ENCODE assay signal across 13 cellular contexts in the genomic region with DNA sequence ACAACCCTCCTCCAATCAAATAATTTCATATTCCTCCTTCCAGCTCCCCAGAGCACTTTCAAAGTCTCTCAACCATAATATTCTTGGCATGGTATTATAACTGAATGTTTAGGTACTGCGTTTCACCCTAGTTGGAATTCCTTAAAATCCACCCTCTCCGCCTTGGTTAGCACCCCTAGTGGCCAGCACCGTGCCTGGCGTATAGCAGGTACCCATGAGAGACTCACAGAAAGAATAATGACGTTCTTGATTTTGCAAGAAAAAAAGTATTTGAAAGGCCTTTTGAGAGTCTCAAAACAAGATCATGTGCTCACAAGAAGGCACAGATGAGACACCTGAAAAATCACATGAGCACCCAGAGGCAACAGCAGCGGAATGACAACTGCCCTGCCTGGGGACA. TPM values are rescaled to one million over a fixed set of nuclear protein-coding genes. Genes with fewer than 3 reads are reported as not detected.
A peak's percentile ranks its signal among the peaks of the same experiment; 100 is the strongest.
DNase-seq lines count a peak whose midpoint lies in the region; ATAC-seq, FAIRE-seq and TF ChIP-seq lines count a peak whose summit lies in the region.
"Had no signal": no experiment of that assay in that cellular context is flagged by ENCODE, and none has a peak within 500 bp of the region (broad histone marks: within the 10 kb centered on the region; RNA-seq: fewer than 3 reads in every experiment).

No MANE protein-coding gene starts in this region.

- H3K4me1 ChIP-seq in astrocyte (ENCODE audit: insufficient read depth, low read length) (peaks cover 10% of the 10 kb centered on the region), sigmoid colon (peaks cover 0 to 45% (median 23%) of the 10 kb centered on the region in 4 donors)

- no peak for DNase-seq in HFF-Myc (ENCODE audit: extremely low read depth, low read depth)
- DNase-seq in astrocyte (ENCODE audit: low read depth) = no peak
- no peak for DNase-seq in left lobe of liver (ENCODE audit: low spot score)
- DNase-seq in GM19239 (ENCODE audit: insufficient read length, low spot score) = no peak
- DNase-seq in sigmoid colon = no peak
- DNase-seq: activated CD4-positive, alpha-beta T cell treated with anti-CD3 and anti-CD28 coated beads, Interleukin-2, amount 50 U/mL, for 1 hour; activated naive CD8-positive, alpha-beta T cell treated with anti-CD3 and anti-CD28 coated beads, Interleukin-2, amount 50 U/mL, for 24 hours; natural killer cell; stimulated activated CD4-positive, alpha-beta T cell treated with anti-CD3 and anti-CD28 coated beads, Interleukin-4, amount 100 ng/mL, for 24 hours had no signal

- H2AFZ ChIP-seq in astrocyte (ENCODE audit: low read depth, low read length) = no peak overlapping the region

- no peaks in the 10 kb centered on the region for H3K27me3 ChIP-seq in astrocyte (ENCODE audit: insufficient read depth, low read length)
- H3K27me3 ChIP-seq in sigmoid colon = no peaks in the 10 kb centered on the region

- H3K79me2 ChIP-seq in astrocyte (ENCODE audit: insufficient read depth, low read length) = peaks cover 40% of the 10 kb centered on the region

- H3K4me1 Mint-ChIP-seq in astrocyte (ENCODE audit: low read depth, unreplicated experiment) = peaks cover 15% of the 10 kb centered on the region
- H3K4me1 Mint-ChIP-seq: activated naive CD8-positive, alpha-beta T cell treated with anti-CD3 and anti-CD28 coated beads, Interleukin-2, amount 50 U/mL, for 24 hours; natural killer cell had no signal

- H3K36me3 ChIP-seq in astrocyte (ENCODE audit: insufficient read depth, low read length) (no peaks in the 10 kb centered on the region), sigmoid colon (no peaks in the 10 kb centered on the region)

- no peak overlapping the region for H3K4me3 ChIP-seq in HFF-Myc (replicated peaks; ENCODE audit: low read depth, low read length)
- no peak overlapping the region for H3K4me3 ChIP-seq in astrocyte (ENCODE audit: insufficient read depth, low read depth, low read length)
- no peak overlapping the region for H3K4me3 ChIP-seq in sigmoid colon

- H3K9ac ChIP-seq in astrocyte (ENCODE audit: low read length) = no peak overlapping the region

- TF ChIP-seq CTCF in C4-2B (conservative IDR thresholded peaks at IDR 0.05) (peak; percentile 76), HFF-Myc (IDR thresholded peaks at IDR 0.05; ENCODE audit: low read depth, low read length, missing control alignments) (peak; percentile 53), astrocyte (IDR thresholded peaks at IDR 0.05; ENCODE audit: insufficient read depth, low read depth, low read length) (peak; percentile 40), sigmoid colon (IDR thresholded peaks at IDR 0.05) (peak in 1 of 4 experiments; percentile 6)

- no peak for TF ChIP-seq POLR2A in sigmoid colon (IDR thresholded peaks at IDR 0.05)

- H3K9me3 ChIP-seq in astrocyte (ENCODE audit: insufficient read depth, low read depth, low read length) (no peaks in the 10 kb centered on the region), sigmoid colon (no peaks in the 10 kb centered on the region)

- ATAC-seq in left lobe of liver (peak; percentile 27), HG02571 (IDR thresholded peaks at IDR 0.05; ENCODE audit: unreplicated experiment) (no peak), GM21717 (IDR thresholded peaks at IDR 0.05; ENCODE audit: unreplicated experiment) (no peak)
- ATAC-seq: activated naive CD8-positive, alpha-beta T cell treated with anti-CD3 and anti-CD28 coated beads, Interleukin-2, amount 50 U/mL, for 24 hours; natural killer cell had no signal

- no peak overlapping the region for H3K27ac ChIP-seq in C4-2B
- no peak overlapping the region for H3K27ac ChIP-seq in astrocyte (ENCODE audit: low read depth, low read length)
- no peak overlapping the region for H3K27ac ChIP-seq in sigmoid colon

- FAIRE-seq in astrocyte (lab: Jason Lieb, UNC) (no peak), GM19239 (lab: Jason Lieb, UNC) (no peak)

- peaks cover 7% of the 10 kb centered on the region for H3K36me3 Mint-ChIP-seq in astrocyte (ENCODE audit: low read depth, unreplicated experiment)
- H3K36me3 Mint-ChIP-seq: natural killer cell had no signal

- peaks cover 2% of the 10 kb centered on the region for H3K9me3 Mint-ChIP-seq in astrocyte (ENCODE audit: unreplicated experiment)
- H3K9me3 Mint-ChIP-seq: activated naive CD8-positive, alpha-beta T cell treated with anti-CD3 and anti-CD28 coated beads, Interleukin-2, amount 50 U/mL, for 24 hours; natural killer cell had no signal

- no peak overlapping the region for H3K27ac Mint-ChIP-seq in astrocyte (ENCODE audit: unreplicated experiment)
- H3K27ac Mint-ChIP-seq: activated naive CD8-positive, alpha-beta T cell treated with anti-CD3 and anti-CD28 coated beads, Interleukin-2, amount 50 U/mL, for 24 hours; natural killer cell had no signal

- TF ChIP-seq EP300 in sigmoid colon (IDR thresholded peaks at IDR 0.05) = no peak

- intact Hi-C loops in sigmoid colon (cut with DNase I) = no loop called here

- 72 to 73% methylated on average over 6 of the region's 6 CpGs for WGBS in sigmoid colon, 2 donors

- peaks cover 2% of the 10 kb centered on the region for H3K27me3 Mint-ChIP-seq in astrocyte (ENCODE audit: low read depth, unreplicated experiment)
- H3K27me3 Mint-ChIP-seq: activated naive CD8-positive, alpha-beta T cell treated with anti-CD3 and anti-CD28 coated beads, Interleukin-2, amount 50 U/mL, for 24 hours had no signal

- no peak overlapping the region for H3K4me3 Mint-ChIP-seq in astrocyte (ENCODE audit: unreplicated experiment)
- H3K4me3 Mint-ChIP-seq: activated naive CD8-positive, alpha-beta T cell treated with anti-CD3 and anti-CD28 coated beads, Interleukin-2, amount 50 U/mL, for 24 hours; natural killer cell had no signal

- H4K20me1 ChIP-seq in astrocyte (ENCODE audit: insufficient read depth, low read length) = peaks cover 19% of the 10 kb centered on the region

- H3K4me2 ChIP-seq in astrocyte (ENCODE audit: low read length) = no peak overlapping the region

RNA-seq across cellular contexts. Expression of gene GLI3, which starts 50.8 kb away (rescaled TPM):
- 22.1 and 27.7 TPM in 2 replicates for total RNA-seq in astrocyte
- 0.88 TPM for total RNA-seq in left lobe of liver
- 10 to 100 TPM; 17.2 to 31.6 (median 18.9) TPM for total RNA-seq in sigmoid colon
- polyA plus RNA-seq in sigmoid colon = 1 to 10 TPM in 2 of 3 donors, under 1 TPM in 1; 0.23 to 3.6 (median 1.2) TPM
- total RNA-seq: G401 had no signal
